8 cellular contexts compared by ENCODE assay signal in the genomic region with DNA sequence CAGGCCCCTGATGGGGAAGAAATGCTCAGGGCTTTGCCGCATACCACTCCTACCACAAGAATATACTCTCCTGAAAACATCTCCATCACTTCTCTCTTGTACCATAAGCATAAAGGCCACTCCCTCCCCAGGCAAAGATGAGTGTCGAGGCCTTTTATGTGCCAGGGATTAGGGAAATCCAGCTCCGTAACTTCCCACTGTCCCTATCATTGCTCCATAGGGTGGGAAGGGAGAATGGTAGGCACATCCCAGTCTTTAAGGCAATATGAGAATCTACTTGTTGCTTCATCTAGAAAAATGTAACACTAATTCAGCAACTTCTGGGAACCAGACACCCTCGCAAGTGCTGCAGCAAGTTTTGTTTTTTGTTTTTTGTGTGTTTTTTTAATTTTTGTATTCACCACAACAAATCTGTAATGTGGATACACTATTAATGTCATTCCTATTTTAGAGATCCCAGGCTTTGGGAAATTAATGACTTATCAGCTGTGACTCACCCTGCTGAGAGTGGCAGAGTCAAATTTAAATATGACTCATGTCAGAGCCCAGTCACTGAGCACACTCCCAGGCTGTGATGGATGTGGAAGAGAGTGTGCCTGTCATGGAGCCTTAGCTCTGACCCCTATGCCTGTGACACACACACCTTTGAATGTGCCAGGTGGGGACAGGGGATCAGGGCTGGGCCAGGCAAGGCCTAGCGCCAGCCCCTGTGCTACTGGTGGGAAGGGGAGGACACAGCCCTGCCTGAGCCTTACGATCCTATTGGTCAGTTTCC. TPM values are rescaled to one million over a fixed set of nuclear protein-coding genes. Genes with fewer than 3 reads are reported as not detected.
A peak's percentile ranks its signal among the peaks of the same experiment; 100 is the strongest.
DNase-seq lines count a peak whose midpoint lies in the region; ATAC-seq, FAIRE-seq and TF ChIP-seq lines count a peak whose summit lies in the region.

No MANE protein-coding gene starts in this region.

- WGBS in A549 (ENCODE audit: missing lambda C conversion rate) = 65% methylated on average over 5 of the region's 6 CpGs
- WGBS in liver = 94% methylated on average over 6 of the region's 6 CpGs

- H3K27ac ChIP-seq in A549 = peak overlapping the region; percentile 55 to 69; a peak in 4 of 6 replicates
- H3K27ac ChIP-seq in liver (ENCODE audit: low read depth in 1 of 2, low read length in 2 of 2) = peak overlapping the region; percentile 77 to 82

- no peak for TF ChIP-seq EP300 in A549 (IDR thresholded peaks at IDR 0.05)

- no peak for FAIRE-seq in A549 (lab: Jason Lieb, UNC)

- H3K4me1 ChIP-seq in A549 (peaks cover 66% of the 10 kb centered on the region), liver (ENCODE audit: control insufficient read depth in 4 of 4, insufficient read depth in 4 of 4, low read length in 3 of 4) (peaks cover 4 to 43% (median 19%) of the 10 kb centered on the region in 4 donors)

- POLR2A ChIA-PET in A549 (lab: Yijun Ruan, JAX) = interaction anchor here (0.7 to 1.3 kb wide), 2 partner anchors 23 to 411 kb away, joined by 3 to 6 read pairs; a partner anchor contains a TSS

- no peaks in the 10 kb centered on the region for H3K36me3 ChIP-seq in liver (ENCODE audit: control insufficient read depth in 4 of 4, insufficient read depth in 3 of 4, low read depth in 1 of 4, low read length in 3 of 4)

- CTCF ChIA-PET in A549 (lab: Yijun Ruan, JAX) = no interaction called here

- DNase-seq in A549 (ENCODE audit: low read depth in 1 of 2, low spot score in 1 of 2) = peak; percentile 62 to 84
- DNase-seq in HPDE6-E6E7 (ENCODE audit: extremely low spot score) = peak; percentile 96
- DNase-seq in astrocyte of the hippocampus (ENCODE audit: low read depth, low spot score) = peak; percentile 82
- no peak for DNase-seq in NCI-H82 (lab: John Stamatoyannopoulos, UW)
- no peak for DNase-seq in NCI-H510A treated with DMSO at 0.1 percent for 48 hours (lab: John Stamatoyannopoulos, UW)
- DNase-seq in GM19240 (ENCODE audit: insufficient read length, low spot score) = no peak

- H3K9me3 ChIP-seq in A549 = no peaks in the 10 kb centered on the region
- no peaks in the 10 kb centered on the region for H3K9me3 ChIP-seq in liver (ENCODE audit: control insufficient read depth in 4 of 4, low read length in 3 of 4)

- peak overlapping the region; percentile 63 for H3K4me2 ChIP-seq in A549

- no peak overlapping the region for H3K4me3 ChIP-seq in A549
- no peak overlapping the region for H3K4me3 ChIP-seq in liver (ENCODE audit: low read depth in 1 of 3, low read length in 3 of 3)

- TF ChIP-seq CTCF in A549 (IDR thresholded peaks at IDR 0.05) (no peak), liver (IDR thresholded peaks at IDR 0.05; ENCODE audit: low read depth, low read length, missing input control) (no peak)

- TF ChIP-seq RAD21 in A549 (conservative IDR thresholded peaks at IDR 0.05 in 1 of 2, IDR thresholded peaks at IDR 0.05 in 1 of 2) = no peak
- TF ChIP-seq RAD21 in liver (IDR thresholded peaks at IDR 0.05) = no peak

- peak; percentile 96 to 97 for ATAC-seq in A549
- peak; percentile 76 for ATAC-seq in GM18868 (IDR thresholded peaks at IDR 0.05; ENCODE audit: unreplicated experiment)

- no peaks in the 10 kb centered on the region for H3K27me3 ChIP-seq in liver (ENCODE audit: control insufficient read depth in 4 of 4, insufficient read depth in 4 of 4, low read length in 3 of 4)

- no peak for TF ChIP-seq POLR2A in A549 (IDR thresholded peaks at IDR 0.05; ENCODE audit: low read length)

- H3K9ac ChIP-seq in liver (ENCODE audit: low read depth in 1 of 2, low read length in 2 of 2) = no peak overlapping the region

TF ChIP-seq in A549, 52 proteins besides CTCF, POLR2A, EP300 and RAD21:
- no peak for TF ChIP-seq HOXB5 (CRISPR knock-in tag; IDR thresholded peaks at IDR 0.05)
- TF ChIP-seq JUNB (IDR thresholded peaks at IDR 0.05) = peak; percentile 47; the same call in 1 of the 2 replicates
- TF ChIP-seq CEBPB (IDR thresholded peaks at IDR 0.05) = 0 out of 4 replicates have a peak, but pooled peaks of 1 of the 2 experiments have one; percentile 17
- TF ChIP-seq FOSL2 (IDR thresholded peaks at IDR 0.05) = peak; percentile 80
- peak; percentile 95 for TF ChIP-seq FOSL2 (CRISPR knock-in tag; IDR thresholded peaks at IDR 0.05)
- TF ChIP-seq, protein P1, sequence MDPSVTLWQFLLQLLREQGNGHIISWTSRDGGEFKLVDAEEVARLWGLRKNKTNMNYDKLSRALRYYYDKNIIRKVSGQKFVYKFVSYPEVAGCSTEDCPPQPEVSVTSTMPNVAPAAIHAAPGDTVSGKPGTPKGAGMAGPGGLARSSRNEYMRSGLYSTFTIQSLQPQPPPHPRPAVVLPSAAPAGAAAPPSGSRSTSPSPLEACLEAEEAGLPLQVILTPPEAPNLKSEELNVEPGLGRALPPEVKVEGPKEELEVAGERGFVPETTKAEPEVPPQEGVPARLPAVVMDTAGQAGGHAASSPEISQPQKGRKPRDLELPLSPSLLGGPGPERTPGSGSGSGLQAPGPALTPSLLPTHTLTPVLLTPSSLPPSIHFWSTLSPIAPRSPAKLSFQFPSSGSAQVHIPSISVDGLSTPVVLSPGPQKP (IDR thresholded peaks at IDR 0.05; ENCODE audit: low read depth, low read length) = no peak
- TF ChIP-seq MAZ (IDR thresholded peaks at IDR 0.05; ENCODE audit: borderline replicate concordance, low read depth, low read length) = no peak

TF ChIP-seq in liver, 16 proteins besides CTCF, POLR2A, EP300 and RAD21:
- no peak for TF ChIP-seq EGR1 (IDR thresholded peaks at IDR 0.05; ENCODE audit: low read depth in 2 of 2)
- TF ChIP-seq GABPA (IDR thresholded peaks at IDR 0.05 in 1 of 2, conservative IDR thresholded peaks at IDR 0.05 in 1 of 2) = no peak
- TF ChIP-seq, protein P2, sequence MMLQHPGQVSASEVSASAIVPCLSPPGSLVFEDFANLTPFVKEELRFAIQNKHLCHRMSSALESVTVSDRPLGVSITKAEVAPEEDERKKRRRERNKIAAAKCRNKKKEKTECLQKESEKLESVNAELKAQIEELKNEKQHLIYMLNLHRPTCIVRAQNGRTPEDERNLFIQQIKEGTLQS (IDR thresholded peaks at IDR 0.05) = peak; percentile 49
- peak in 1 of 2 donors; percentile 13 for TF ChIP-seq RXRA (IDR thresholded peaks at IDR 0.05)
- peak; percentile 96 to 99 for TF ChIP-seq JUND (IDR thresholded peaks at IDR 0.05)
- TF ChIP-seq, protein P3, sequence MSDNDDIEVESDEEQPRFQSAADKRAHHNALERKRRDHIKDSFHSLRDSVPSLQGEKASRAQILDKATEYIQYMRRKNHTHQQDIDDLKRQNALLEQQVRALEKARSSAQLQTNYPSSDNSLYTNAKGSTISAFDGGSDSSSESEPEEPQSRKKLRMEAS (IDR thresholded peaks at IDR 0.05) = no peak
- no peak for TF ChIP-seq HNF4G (IDR thresholded peaks at IDR 0.05)
- no peak for TF ChIP-seq SP1 (IDR thresholded peaks at IDR 0.05)
- no peak for TF ChIP-seq NR2F2 (IDR thresholded peaks at IDR 0.05)
- TF ChIP-seq FOXA1 (IDR thresholded peaks at IDR 0.05) = no peak
- no peak for TF ChIP-seq HNF4A (conservative IDR thresholded peaks at IDR 0.05)
- TF ChIP-seq TAF1 (conservative IDR thresholded peaks at IDR 0.05) = no peak
- TF ChIP-seq, protein P4, sequence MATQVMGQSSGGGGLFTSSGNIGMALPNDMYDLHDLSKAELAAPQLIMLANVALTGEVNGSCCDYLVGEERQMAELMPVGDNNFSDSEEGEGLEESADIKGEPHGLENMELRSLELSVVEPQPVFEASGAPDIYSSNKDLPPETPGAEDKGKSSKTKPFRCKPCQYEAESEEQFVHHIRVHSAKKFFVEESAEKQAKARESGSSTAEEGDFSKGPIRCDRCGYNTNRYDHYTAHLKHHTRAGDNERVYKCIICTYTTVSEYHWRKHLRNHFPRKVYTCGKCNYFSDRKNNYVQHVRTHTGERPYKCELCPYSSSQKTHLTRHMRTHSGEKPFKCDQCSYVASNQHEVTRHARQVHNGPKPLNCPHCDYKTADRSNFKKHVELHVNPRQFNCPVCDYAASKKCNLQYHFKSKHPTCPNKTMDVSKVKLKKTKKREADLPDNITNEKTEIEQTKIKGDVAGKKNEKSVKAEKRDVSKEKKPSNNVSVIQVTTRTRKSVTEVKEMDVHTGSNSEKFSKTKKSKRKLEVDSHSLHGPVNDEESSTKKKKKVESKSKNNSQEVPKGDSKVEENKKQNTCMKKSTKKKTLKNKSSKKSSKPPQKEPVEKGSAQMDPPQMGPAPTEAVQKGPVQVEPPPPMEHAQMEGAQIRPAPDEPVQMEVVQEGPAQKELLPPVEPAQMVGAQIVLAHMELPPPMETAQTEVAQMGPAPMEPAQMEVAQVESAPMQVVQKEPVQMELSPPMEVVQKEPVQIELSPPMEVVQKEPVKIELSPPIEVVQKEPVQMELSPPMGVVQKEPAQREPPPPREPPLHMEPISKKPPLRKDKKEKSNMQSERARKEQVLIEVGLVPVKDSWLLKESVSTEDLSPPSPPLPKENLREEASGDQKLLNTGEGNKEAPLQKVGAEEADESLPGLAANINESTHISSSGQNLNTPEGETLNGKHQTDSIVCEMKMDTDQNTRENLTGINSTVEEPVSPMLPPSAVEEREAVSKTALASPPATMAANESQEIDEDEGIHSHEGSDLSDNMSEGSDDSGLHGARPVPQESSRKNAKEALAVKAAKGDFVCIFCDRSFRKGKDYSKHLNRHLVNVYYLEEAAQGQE (IDR thresholded peaks at IDR 0.05) = no peak
- no peak for TF ChIP-seq YY1 (IDR thresholded peaks at IDR 0.05)
- TF ChIP-seq FOXA2 (IDR thresholded peaks at IDR 0.05) = no peak
- TF ChIP-seq, protein P5, sequence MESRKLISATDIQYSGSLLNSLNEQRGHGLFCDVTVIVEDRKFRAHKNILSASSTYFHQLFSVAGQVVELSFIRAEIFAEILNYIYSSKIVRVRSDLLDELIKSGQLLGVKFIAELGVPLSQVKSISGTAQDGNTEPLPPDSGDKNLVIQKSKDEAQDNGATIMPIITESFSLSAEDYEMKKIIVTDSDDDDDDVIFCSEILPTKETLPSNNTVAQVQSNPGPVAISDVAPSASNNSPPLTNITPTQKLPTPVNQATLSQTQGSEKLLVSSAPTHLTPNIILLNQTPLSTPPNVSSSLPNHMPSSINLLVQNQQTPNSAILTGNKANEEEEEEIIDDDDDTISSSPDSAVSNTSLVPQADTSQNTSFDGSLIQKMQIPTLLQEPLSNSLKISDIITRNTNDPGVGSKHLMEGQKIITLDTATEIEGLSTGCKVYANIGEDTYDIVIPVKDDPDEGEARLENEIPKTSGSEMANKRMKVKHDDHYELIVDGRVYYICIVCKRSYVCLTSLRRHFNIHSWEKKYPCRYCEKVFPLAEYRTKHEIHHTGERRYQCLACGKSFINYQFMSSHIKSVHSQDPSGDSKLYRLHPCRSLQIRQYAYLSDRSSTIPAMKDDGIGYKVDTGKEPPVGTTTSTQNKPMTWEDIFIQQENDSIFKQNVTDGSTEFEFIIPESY (IDR thresholded peaks at IDR 0.05) = no peak

RNA-seq across cellular contexts. Expression of a gene that starts 23.4 kb away (rescaled TPM):
- polyA plus RNA-seq in A549 (2011; rRNA removed) = 13.3 and 14.8 TPM in 2 replicates
- polyA plus RNA-seq in A549 (2012; cell fraction: cytosol; rRNA removed) = 4.5 and 5.7 TPM in 2 replicates
- polyA plus RNA-seq in A549 (2012; cell fraction: nucleus; rRNA removed) = 3.6 and 4.5 TPM in 2 replicates
- polyA plus RNA-seq in A549 (2017; fragmentation: RNase III; extraction: RNeasy Plus Mini Kit Qiagen cat#74134 plus additional on column Dnase treatment) = 11.0 to 12.2 TPM (median 11.2 TPM) in 3 replicates
- polyA minus RNA-seq in A549 (2011; rRNA and poly(A)+ RNA removed) = 18.3 and 21.7 TPM in 2 replicates
- 10 to 100 TPM in 1 of 2 donors, 1 to 10 TPM in 1; 9.9 to 14.1 TPM for total RNA-seq in liver
- polyA plus RNA-seq in liver = 1 to 10 TPM; 6.4 to 6.8 TPM

Comparison
In these comparisons a context has a peak if more than half of its experiments do, and no peak if none do; other contexts are left out.
1. DNase-seq: peak in A549 (2 of 2), HPDE6-E6E7 (single experiment) and astrocyte of the hippocampus (single experiment); none in NCI-H82 (single experiment), NCI-H510A treated with DMSO at 0.1 percent for 48 hours (single experiment) and GM19240 (single experiment).